ENCODE assay signal across 8 cellular contexts in genomic region chr19:14556662-14557188, GRCh38. TPM values are rescaled to one million over a fixed set of nuclear protein-coding genes. Genes with fewer than 3 reads are reported as not detected.
A peak's percentile ranks its signal among the peaks of the same experiment; 100 is the strongest.
DNase-seq lines count a peak whose midpoint lies in the region; ATAC-seq, FAIRE-seq and TF ChIP-seq lines count a peak whose summit lies in the region.

No MANE protein-coding gene starts in this region.

- H3K4me3 ChIP-seq in KMS-11 (IDR thresholded peaks at IDR 0.05; ENCODE audit: insufficient read depth, low read depth, low read length): no peak overlapping the region

- H3K4me2 ChIP-seq in KMS-11: no peak overlapping the region

- no peak overlapping the region for H3K27ac ChIP-seq in KMS-11

- peak; percentile 79 for TF ChIP-seq CTCF in KMS-11 (conservative IDR thresholded peaks at IDR 0.05; ENCODE audit: low read depth, low read length)

- peaks cover 4% of the 10 kb centered on the region for H3K4me1 ChIP-seq in KMS-11 (ENCODE audit: low read depth, poor library complexity, severe bottlenecking)

- intact Hi-C loops in left cardiac atrium (cut with DNase I): no loop called here

- no peak overlapping the region for H3K9ac ChIP-seq in KMS-11

- FAIRE-seq in urothelium cell line (lab: Jason Lieb, UNC): no peak

- H2AFZ ChIP-seq in KMS-11 (ENCODE audit: low read depth): no peak overlapping the region

- no peaks in the 10 kb centered on the region for H3K27me3 ChIP-seq in KMS-11 (ENCODE audit: insufficient read depth, low read depth)

- no peaks in the 10 kb centered on the region; the same call in 1 of the 2 replicates for H3K79me2 ChIP-seq in KMS-11 (ENCODE audit: insufficient read depth, low read depth)

- DNase-seq in NCI-H1105 treated with DMSO at 0.1 percent for 48 hours (lab: John Stamatoyannopoulos, UW) (peak; percentile 13), NCI-H1105 (lab: John Stamatoyannopoulos, UW) (no peak), T-helper 1 cell (peak; percentile 52 to 74 (median 63)), amniotic epithelial cell (ENCODE audit: low read depth) (peak; percentile 68), left cardiac atrium (peak; percentile 80), putamen (ENCODE audit: low spot score) (peak; percentile 84), urothelium cell line (ENCODE audit: low spot score) (peak; percentile 79)

- no peaks in the 10 kb centered on the region for H3K36me3 ChIP-seq in KMS-11 (ENCODE audit: insufficient read depth)

- no peaks in the 10 kb centered on the region for H4K20me1 ChIP-seq in KMS-11 (ENCODE audit: insufficient read depth)

- ATAC-seq in left cardiac atrium: peak; percentile 59 to 75

RNA-seq across cellular contexts. Expression of gene NDUFB7, which starts 15.1 kb away (rescaled TPM):
- 100 to 1,000 TPM; 357 to 393 TPM for total RNA-seq in left cardiac atrium

RNA-seq across cellular contexts. Expression of gene CLEC17A, which starts 26.2 kb away (rescaled TPM):
- not detected for total RNA-seq in left cardiac atrium

RNA-seq across cellular contexts. Expression of gene TECR, which starts 27.3 kb away (rescaled TPM):
- 100 to 1,000 TPM in 1 of 2 donors, 10 to 100 TPM in 1; 85.7 to 108 TPM for total RNA-seq in left cardiac atrium

RNA-seq across cellular contexts. Expression of gene DNAJB1, which starts 38.5 kb away (rescaled TPM):
- 10 to 100 TPM; 50.7 to 70.5 TPM for total RNA-seq in left cardiac atrium
